Comparison of ENCODE assay signal across 12 cellular contexts in genomic region chr11:86515297-86516094, GRCh38.
DNase-seq lines count a peak whose midpoint lies in the region; ATAC-seq and TF ChIP-seq lines count a peak whose summit lies in the region.
"Had no signal": no experiment of that assay in that cellular context is flagged by ENCODE, and none has a peak within 500 bp of the region (broad histone marks: within the 10 kb centered on the region; RNA-seq: fewer than 3 reads in every experiment).

No MANE protein-coding gene starts in this region.

- BruUV-seq in mammary epithelial cell (replicated peaks; lab: Mats Ljungman, UMichigan): no TSS peak

- no peak overlapping the region for H3K4me3 Mint-ChIP-seq in T-helper 17 cell
- H3K4me3 Mint-ChIP-seq: B cell had no signal

- no peaks in the 10 kb centered on the region for H3K9me3 ChIP-seq in right cardiac atrium (ENCODE audit: control insufficient read depth, low read length)
- peaks cover 6% of the 10 kb centered on the region for H3K9me3 ChIP-seq in mammary epithelial cell (replicated peaks; ENCODE audit: insufficient read depth, low read length)
- no peaks in the 10 kb centered on the region for H3K9me3 ChIP-seq in T-helper 17 cell (ENCODE audit: control insufficient read depth, low read length, poor library complexity, severe bottlenecking)
- H3K9me3 ChIP-seq: upper lobe of right lung had no signal

- H2AFZ ChIP-seq in mammary epithelial cell (ENCODE audit: low read depth, low read length): no peak overlapping the region

- peak overlapping the region; percentile 48 for H3K27ac ChIP-seq in right cardiac atrium (ENCODE audit: low read length)
- H3K27ac ChIP-seq in mammary epithelial cell (ENCODE audit: insufficient read depth, low read depth, low read length): peak overlapping the region; percentile 24
- H3K27ac ChIP-seq: upper lobe of right lung had no signal

- CTCF ChIA-PET in mammary epithelial cell (lab: Charles Lee; ENCODE audit: low non-redundant PET): interaction anchor here (0.7 to 0.8 kb wide), 2 partner anchors 44 to 530 kb away, joined by 4 to 18 read pairs; no protein-coding TSS in a partner anchor

- H3K4me1 ChIP-seq in right cardiac atrium (ENCODE audit: control insufficient read depth, insufficient read depth, low read length) (peaks cover 21% of the 10 kb centered on the region), mammary epithelial cell (ENCODE audit: insufficient read depth, low read length) (peaks cover 35% of the 10 kb centered on the region)

- no peaks in the 10 kb centered on the region for H3K27me3 ChIP-seq in right cardiac atrium (ENCODE audit: control insufficient read depth, insufficient read depth)
- H3K27me3 ChIP-seq in mammary epithelial cell (ENCODE audit: insufficient read depth, low read length): no peaks in the 10 kb centered on the region
- H3K27me3 ChIP-seq: upper lobe of right lung had no signal

- ATAC-seq in right cardiac atrium (peak in 1 of 2 donors; percentile 29), T-helper 17 cell (no peak)
- ATAC-seq: upper lobe of right lung had no signal

- H3K36me3 Mint-ChIP-seq in T-helper 17 cell (ENCODE audit: low read depth): peaks cover 2% of the 10 kb centered on the region

- H3K36me3 ChIP-seq in mammary epithelial cell (ENCODE audit: insufficient read depth, low read length): no peaks in the 10 kb centered on the region
- H3K36me3 ChIP-seq: upper lobe of right lung had no signal

- H3K9ac ChIP-seq in mammary epithelial cell (ENCODE audit: insufficient read depth, low read length): no peak overlapping the region

- 65% methylated on average over 7 of the region's 7 CpGs for WGBS in right cardiac atrium
- WGBS in mammary epithelial cell (ENCODE audit: low coverage, missing lambda C conversion rate): 42% methylated on average over 7 of the region's 7 CpGs

- no peaks in the 10 kb centered on the region for H3K4me1 Mint-ChIP-seq in T-helper 17 cell

- H3K27ac Mint-ChIP-seq in T-helper 17 cell: no peak overlapping the region
- H3K27ac Mint-ChIP-seq: B cell had no signal

- dilution Hi-C loops in mammary epithelial cell (cut with HindIII; ENCODE audit: low sequenced_read_pairs): no loop called here

- H3K4me2 ChIP-seq in mammary epithelial cell (ENCODE audit: insufficient read depth, low read depth, low read length): peak overlapping the region; percentile 41

- DNase-seq in right cardiac atrium (no peak), cardiac septum (ENCODE audit: low spot score) (no peak), mammary epithelial cell (peak; percentile 97), lung microvascular endothelial cell (ENCODE audit: low read depth in 2 of 2) (peak; percentile 56 to 98), SHP77 (lab: John Stamatoyannopoulos, UW) (no peak), germinal center (ENCODE audit: low spot score) (no peak), NCI-H2107 (lab: John Stamatoyannopoulos, UW) (no peak), T-helper 17 cell (no peak)
- DNase-seq: activated naive CD4-positive, alpha-beta T cell; NCI-H146; upper lobe of right lung had no signal

- peaks cover 9% of the 10 kb centered on the region for H3K27me3 Mint-ChIP-seq in T-helper 17 cell
- H3K27me3 Mint-ChIP-seq: B cell had no signal

- H3K4me3 ChIP-seq in right cardiac atrium (ENCODE audit: low read length) (no peak overlapping the region), mammary epithelial cell (replicated peaks in 1 of 3; ENCODE audit: insufficient read depth in 1 of 3, low read depth in 2 of 3, low read length in 3 of 3) (no peak overlapping the region)
- H3K4me3 ChIP-seq: upper lobe of right lung had no signal

- no peaks in the 10 kb centered on the region for H4K20me1 ChIP-seq in mammary epithelial cell (ENCODE audit: insufficient read depth, low read length)

- H3K79me2 ChIP-seq in mammary epithelial cell (ENCODE audit: insufficient read depth, low read length): no peaks in the 10 kb centered on the region

- intact Hi-C loops in right cardiac atrium (cut with DNase I) (no loop called here), cardiac septum (cut with DNase I) (no loop called here), mammary epithelial cell (cut with micrococcal nuclease) (loop anchor here (5.0 kb wide), 1 partner anchor 227 kb away; no protein-coding TSS in a partner anchor)

- TF ChIP-seq CTCF in mammary epithelial cell (conservative IDR thresholded peaks at IDR 0.05 in 1 of 2, IDR thresholded peaks at IDR 0.05 in 1 of 2; ENCODE audit: extremely low read depth in 1 of 2, insufficient read depth in 1 of 2, low read depth in 1 of 2, low read length in 2 of 2): no peak

- in situ Hi-C loops in mammary epithelial cell (cut with MboI; ENCODE audit: low sequenced_read_pairs in 2 of 2): no loop called here

Comparison
In these comparisons a context has a peak if more than half of its experiments do, and no peak if none do; other contexts are left out.
1. DNase-seq: peak in mammary epithelial cell (single experiment) and lung microvascular endothelial cell (2 of 2); none in right cardiac atrium (0 of 3), cardiac septum (single experiment), SHP77 (0 of 2), germinal center (single experiment), NCI-H2107 (single experiment) and T-helper 17 cell (0 of 3).